35 cellular contexts compared by ENCODE assay signal in the genomic region with DNA sequence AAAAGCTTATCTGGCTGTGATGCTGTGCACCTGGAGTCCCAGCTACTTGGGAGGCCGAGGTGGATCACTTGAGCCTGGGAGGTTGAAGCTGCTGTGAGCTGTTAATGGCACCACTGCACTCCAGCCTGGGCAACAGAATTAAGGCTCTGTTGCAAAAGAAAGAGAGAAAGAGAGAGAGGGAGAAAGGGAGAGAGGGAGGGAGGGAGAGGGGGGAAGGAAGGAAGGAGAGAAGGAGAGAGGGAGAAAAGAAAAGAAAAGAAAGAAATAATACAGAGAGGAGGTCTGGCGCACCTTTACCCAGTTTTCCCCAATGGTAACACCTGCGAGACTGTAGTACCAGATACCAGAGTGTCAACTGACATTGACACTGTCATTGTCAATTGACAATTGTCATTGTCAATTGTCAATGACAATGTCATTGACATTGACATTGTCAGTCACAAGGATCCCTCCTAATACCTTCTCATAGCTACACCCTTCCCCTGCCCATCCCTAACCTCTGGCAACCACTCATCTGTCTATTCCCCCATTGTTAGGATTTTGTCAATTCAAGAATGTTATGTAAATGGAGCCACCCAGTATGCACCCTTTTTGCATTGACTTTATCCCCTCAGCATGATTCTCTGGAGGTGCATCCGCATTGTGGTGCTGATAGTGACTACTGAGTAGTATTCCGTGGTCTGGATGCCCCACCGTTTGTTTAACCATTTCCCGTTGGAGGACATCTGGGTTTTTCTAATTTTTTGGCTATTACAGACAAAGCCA. TPM values are rescaled to one million over a fixed set of nuclear protein-coding genes. Genes with fewer than 3 reads are reported as not detected.
DNase-seq lines count a peak whose midpoint lies in the region; ATAC-seq, FAIRE-seq and TF ChIP-seq lines count a peak whose summit lies in the region.
"Had no signal": no experiment of that assay in that cellular context is flagged by ENCODE, and none has a peak within 500 bp of the region (broad histone marks: within the 10 kb centered on the region; RNA-seq: fewer than 3 reads in every experiment).

No MANE protein-coding gene starts in this region.

- H3K4me2 ChIP-seq in A549 (no peak overlapping the region), Karpas-422 (ENCODE audit: low read depth, low read length, poor library complexity, severe bottlenecking) (no peak overlapping the region), neuronal stem cell (ENCODE audit: insufficient read depth, low read length, poor library complexity, severe bottlenecking) (no peak overlapping the region)

- H2AK5ac ChIP-seq in neuronal stem cell (ENCODE audit: low read depth, low read length), result no peak overlapping the region

- H3K36me3 Mint-ChIP-seq in T-helper 17 cell (ENCODE audit: low read depth) (no peaks in the 10 kb centered on the region), chondrocyte (ENCODE audit: low read depth) (no peaks in the 10 kb centered on the region)
- H3K36me3 Mint-ChIP-seq: activated naive CD4-positive, alpha-beta T cell treated with anti-CD3 and anti-CD28 coated beads, Interleukin-2, amount 50 U/mL, for 72 hours had no signal

- H3K9me2 ChIP-seq in Karpas-422 (replicated peaks; ENCODE audit: insufficient read depth, low read length), result no peaks in the 10 kb centered on the region

- TF ChIP-seq RAD21 in A549 (conservative IDR thresholded peaks at IDR 0.05 in 1 of 2, IDR thresholded peaks at IDR 0.05 in 1 of 2), result no peak

- TF ChIP-seq CTCF in A549 (IDR thresholded peaks at IDR 0.05) (no peak), gastroesophageal sphincter (IDR thresholded peaks at IDR 0.05) (no peak), prostate gland (IDR thresholded peaks at IDR 0.05) (no peak), chondrocyte (IDR thresholded peaks at IDR 0.05) (no peak), breast epithelium (IDR thresholded peaks at IDR 0.05) (no peak)

- POLR2A ChIA-PET in A549 (lab: Yijun Ruan, JAX), result interaction anchor here (0.7 kb wide), 1 partner anchor 10 kb away, joined by 10 read pairs; no protein-coding TSS in a partner anchor

- H3K27ac Mint-ChIP-seq in T-helper 17 cell, result peak overlapping the region; percentile 8
- no peak overlapping the region for H3K27ac Mint-ChIP-seq in chondrocyte (ENCODE audit: unreplicated experiment)
- H3K27ac Mint-ChIP-seq: activated CD4-positive, alpha-beta memory T cell treated with anti-CD3 and anti-CD28 coated beads, Interleukin-2, amount 10 ng/mL, durations not matched to agents 7 days and 5 days; CD8-positive, alpha-beta T cell; dendritic cell treated with granulocyte-macrophage colony-stimulating factor and Interleukin-4, amounts not matched to agents 40 ng/mL and 50 ng/mL, for 4 days; nephron progenitor cell; stimulated activated memory B cell treated with anti-CD40 and anti-IgM and Interleukin-4, amounts not matched to agents 10 μg/mL and 1 μg/mL and 100 μg/mL, for 72 hours had no signal

- H3K4me3 Mint-ChIP-seq in T-helper 17 cell, result no peak overlapping the region
- no peak overlapping the region for H3K4me3 Mint-ChIP-seq in chondrocyte (ENCODE audit: unreplicated experiment)
- H3K4me3 Mint-ChIP-seq: activated CD4-positive, alpha-beta memory T cell treated with anti-CD3 and anti-CD28 coated beads, Interleukin-2, amount 10 ng/mL, durations not matched to agents 7 days and 5 days; CD8-positive, alpha-beta T cell; dendritic cell treated with granulocyte-macrophage colony-stimulating factor and Interleukin-4, amounts not matched to agents 40 ng/mL and 50 ng/mL, for 4 days; nephron progenitor cell; stimulated activated memory B cell treated with anti-CD40 and anti-IgM and Interleukin-4, amounts not matched to agents 10 μg/mL and 1 μg/mL and 100 μg/mL, for 72 hours had no signal

- no peak overlapping the region for H2BK120ac ChIP-seq in neuronal stem cell (ENCODE audit: low read depth, low read length)

- H3K27ac ChIP-seq in A549 (no peak overlapping the region), gastroesophageal sphincter (peak overlapping the region in 3 of 4 donors; percentile 87 to 92 (median 90)), prostate gland (peak overlapping the region; percentile 80 to 88), Karpas-422 (ENCODE audit: low read length) (no peak overlapping the region), breast epithelium (peak overlapping the region in 1 of 2 donors; percentile 86), neuronal stem cell (replicated peaks; ENCODE audit: low read length) (no peak overlapping the region)
- H3K27ac ChIP-seq: GM23248, SJSA1 had no signal

- H3K4me1 ChIP-seq in A549, result peaks cover 19% of the 10 kb centered on the region
- peaks cover 8 to 70% (median 20%) of the 10 kb centered on the region in 3 donors for H3K4me1 ChIP-seq in gastroesophageal sphincter
- H3K4me1 ChIP-seq in prostate gland (replicated peaks), result peaks cover 27% of the 10 kb centered on the region
- H3K4me1 ChIP-seq in Karpas-422 (ENCODE audit: low read length), result no peaks in the 10 kb centered on the region
- H3K4me1 ChIP-seq in breast epithelium, result peaks cover 0 to 23% of the 10 kb centered on the region in 2 donors
- peaks cover 16 to 19% of the 10 kb centered on the region in 2 donors for H3K4me1 ChIP-seq in neuronal stem cell (ENCODE audit: control insufficient read depth in 2 of 2, insufficient read depth in 1 of 2, low read depth in 1 of 2, low read length in 2 of 2)
- H3K4me1 ChIP-seq: SJSA1 had no signal

- H2BK5ac ChIP-seq in neuronal stem cell (ENCODE audit: low read length), result no peak overlapping the region

- H3K4ac ChIP-seq in neuronal stem cell (ENCODE audit: low read length), result no peak overlapping the region

- peaks cover 26% of the 10 kb centered on the region; the same call in 1 of the 2 replicates for H4K20me1 ChIP-seq in Karpas-422 (ENCODE audit: insufficient read depth, low read depth, low read length)

- H2BK15ac ChIP-seq in neuronal stem cell (ENCODE audit: low read length), result no peak overlapping the region

- H3K9me3 Mint-ChIP-seq in chondrocyte (ENCODE audit: low read depth), result peaks cover 3% of the 10 kb centered on the region
- H3K9me3 Mint-ChIP-seq: activated CD4-positive, alpha-beta memory T cell treated with anti-CD3 and anti-CD28 coated beads, Interleukin-2, amount 10 ng/mL, durations not matched to agents 7 days and 5 days; activated naive CD4-positive, alpha-beta T cell treated with anti-CD3 and anti-CD28 coated beads, Interleukin-2, amount 50 U/mL, for 72 hours; CD8-positive, alpha-beta T cell; dendritic cell treated with granulocyte-macrophage colony-stimulating factor and Interleukin-4, amounts not matched to agents 40 ng/mL and 50 ng/mL, for 4 days; stimulated activated memory B cell treated with anti-CD40 and anti-IgM and Interleukin-4, amounts not matched to agents 10 μg/mL and 1 μg/mL and 100 μg/mL, for 72 hours had no signal

- intact Hi-C loops in prostate gland (cut with DNase I) (no loop called here), breast epithelium (cut with DNase I; ENCODE audit: low total_unique reads) (no loop called here)

- H3K14ac ChIP-seq in neuronal stem cell (ENCODE audit: low read length), result no peak overlapping the region

- no peak overlapping the region for H3K9ac ChIP-seq in Karpas-422 (ENCODE audit: low read length)
- H3K9ac ChIP-seq in neuronal stem cell (ENCODE audit: low read depth, low read length, poor library complexity), result no peak overlapping the region
- H3K9ac ChIP-seq: GM23248 had no signal

- H3K36me3 ChIP-seq in gastroesophageal sphincter (no peaks in the 10 kb centered on the region), prostate gland (no peaks in the 10 kb centered on the region), Karpas-422 (ENCODE audit: insufficient read depth, low read length) (no peaks in the 10 kb centered on the region), breast epithelium (no peaks in the 10 kb centered on the region), neuronal stem cell (replicated peaks in 1 of 2; ENCODE audit: control insufficient read depth in 2 of 2, insufficient read depth in 2 of 2, low read length in 2 of 2) (peaks cover 3 to 6% of the 10 kb centered on the region in 2 donors)
- H3K36me3 ChIP-seq: pancreas, thoracic aorta had no signal

- peaks cover 11% of the 10 kb centered on the region for H3K79me1 ChIP-seq in neuronal stem cell (ENCODE audit: low read depth, low read length)

- FAIRE-seq in A549 (lab: Jason Lieb, UNC), result peak; percentile 99
- FAIRE-seq: GM12892, keratinocyte, pancreas had no signal

- H3K27me3 ChIP-seq in gastroesophageal sphincter, result no peaks in the 10 kb centered on the region
- no peaks in the 10 kb centered on the region for H3K27me3 ChIP-seq in prostate gland (replicated peaks; ENCODE audit: insufficient read depth)
- H3K27me3 ChIP-seq in Karpas-422 (ENCODE audit: low read length), result no peaks in the 10 kb centered on the region
- H3K27me3 ChIP-seq in breast epithelium, result no peaks in the 10 kb centered on the region
- no peaks in the 10 kb centered on the region for H3K27me3 ChIP-seq in neuronal stem cell (ENCODE audit: control insufficient read depth in 3 of 3, insufficient read depth in 3 of 3, low read depth in 1 of 3, low read length in 3 of 3)
- H3K27me3 ChIP-seq: MG63, pancreas, SJSA1 had no signal

- CTCF ChIA-PET in A549 (lab: Yijun Ruan, JAX), result interaction anchor here (0.9 to 4.2 kb wide), 10 partner anchors 11 to 180 kb away, joined by 3 to 23 read pairs (median 13); no protein-coding TSS in a partner anchor

- H2BK12ac ChIP-seq in neuronal stem cell (ENCODE audit: low read length), result no peak overlapping the region

- no peak overlapping the region for H3K23ac ChIP-seq in neuronal stem cell (ENCODE audit: low read depth, low read length, poor library complexity)

- H2AFZ ChIP-seq in Karpas-422 (ENCODE audit: low read length) (no peak overlapping the region), neuronal stem cell (ENCODE audit: low read length) (no peak overlapping the region)
- H2AFZ ChIP-seq: GM23248 had no signal

- no peak overlapping the region for H3K4me3 ChIP-seq in A549
- no peak overlapping the region for H3K4me3 ChIP-seq in gastroesophageal sphincter
- no peak overlapping the region for H3K4me3 ChIP-seq in prostate gland
- no peak overlapping the region for H3K4me3 ChIP-seq in Karpas-422 (ENCODE audit: low read length)
- no peak overlapping the region for H3K4me3 ChIP-seq in breast epithelium
- H3K4me3 ChIP-seq in neuronal stem cell (ENCODE audit: low read length in 2 of 2), result no peak overlapping the region
- H3K4me3 ChIP-seq: GM23248, MG63, pancreas, SJSA1, thoracic aorta had no signal

- TF ChIP-seq EP300 in A549 (IDR thresholded peaks at IDR 0.05) (no peak), gastroesophageal sphincter (IDR thresholded peaks at IDR 0.05) (no peak)

- H3K4me1 Mint-ChIP-seq in T-helper 17 cell, result peaks cover 25% of the 10 kb centered on the region
- H3K4me1 Mint-ChIP-seq in chondrocyte (ENCODE audit: low read depth), result peaks cover 8% of the 10 kb centered on the region

- H3K79me2 ChIP-seq in Karpas-422 (ENCODE audit: low read length), result peaks cover 4% of the 10 kb centered on the region; the same call in 1 of the 2 replicates

- no peak for DNase-seq in A549 (ENCODE audit: low read depth in 1 of 2, low spot score in 1 of 2)
- DNase-seq in T-helper 17 cell, result no peak
- no peak for DNase-seq in prostate gland (ENCODE audit: low spot score)
- no peak for DNase-seq in chondrocyte (ENCODE audit: low spot score)
- DNase-seq in Karpas-422, result no peak
- DNase-seq in breast epithelium (ENCODE audit: low spot score in 2 of 2), result no peak
- no peak for DNase-seq in neuronal stem cell (ENCODE audit: low spot score)
- DNase-seq: activated CD4-positive, alpha-beta memory T cell treated with anti-CD3 and anti-CD28 coated beads, Interleukin-2, amount 10 ng/mL, durations not matched to agents 7 days and 5 days; activated CD4-positive, alpha-beta T cell treated with anti-CD3 and anti-CD28 coated beads for 1 hour; aorta; CD8-positive, alpha-beta T cell; GM23248; hypothalamus; KBM-7; MG63; NCI-H2081; NCI-H226; NCI-H748 treated with DMSO at 0.1 percent for 48 hours; nephron progenitor cell; stimulated activated CD4-positive, alpha-beta T cell treated with anti-CD3 and anti-CD28 coated beads, Interleukin-4, amount 100 ng/mL, for 24 hours; T-helper 1 cell had no signal

- no peaks in the 10 kb centered on the region for H3K27me3 Mint-ChIP-seq in T-helper 17 cell
- H3K27me3 Mint-ChIP-seq in chondrocyte (ENCODE audit: low read depth), result no peaks in the 10 kb centered on the region
- H3K27me3 Mint-ChIP-seq: activated CD4-positive, alpha-beta memory T cell treated with anti-CD3 and anti-CD28 coated beads, Interleukin-2, amount 10 ng/mL, durations not matched to agents 7 days and 5 days; stimulated activated memory B cell treated with anti-CD40 and anti-IgM and Interleukin-4, amounts not matched to agents 10 μg/mL and 1 μg/mL and 100 μg/mL, for 72 hours had no signal

- no peak overlapping the region for H4K8ac ChIP-seq in neuronal stem cell (ENCODE audit: low read depth, low read length)

- WGBS in A549 (ENCODE audit: missing lambda C conversion rate), result 90% methylated on average over 7 of the region's 7 CpGs
- WGBS in gastroesophageal sphincter (ENCODE audit: low coverage in 1 of 2), 2 donors, result 79 to 82% methylated on average over 2 to 5 of the region's 7 CpGs
- WGBS in prostate gland, result 84% methylated on average over 7 of the region's 7 CpGs
- no CpG with 5 or more reads among the region's 7 CpGs for WGBS in neuronal stem cell (ENCODE audit: extremely low coverage in 2 of 2, insufficient read length in 2 of 2, insufficient replicate concordance in 1 of 2), 2 donors

- H3K9me3 ChIP-seq in A549 (0 out of 3 replicates have a peak, but pooled peaks cover 3% of the 10 kb centered on the region), T-helper 17 cell (ENCODE audit: control insufficient read depth, low read length, poor library complexity, severe bottlenecking) (no peaks in the 10 kb centered on the region), gastroesophageal sphincter (no peaks in the 10 kb centered on the region), prostate gland (no peaks in the 10 kb centered on the region), Karpas-422 (ENCODE audit: low read length) (no peaks in the 10 kb centered on the region), breast epithelium (no peaks in the 10 kb centered on the region), neuronal stem cell (replicated peaks in 1 of 2; ENCODE audit: control insufficient read depth in 2 of 2, insufficient read depth in 1 of 2, low read depth in 1 of 2, low read length in 2 of 2) (peaks cover 4 to 8% of the 10 kb centered on the region in 2 donors)
- H3K9me3 ChIP-seq: MG63, pancreas, SJSA1, thoracic aorta had no signal

- H3K18ac ChIP-seq in neuronal stem cell (ENCODE audit: low read length), result no peak overlapping the region

- ATAC-seq in A549 (no peak), T-helper 17 cell (no peak), gastroesophageal sphincter (no peak)
- ATAC-seq: activated naive CD4-positive, alpha-beta T cell treated with anti-CD3 and anti-CD28 coated beads, Interleukin-2, amount 50 U/mL, for 72 hours; CD8-positive, alpha-beta T cell; pancreas; sciatic nerve; stimulated activated memory B cell treated with anti-CD40 and anti-IgM and Interleukin-4, amounts not matched to agents 10 μg/mL and 1 μg/mL and 100 μg/mL, for 72 hours had no signal

- no peak overlapping the region for H4K91ac ChIP-seq in neuronal stem cell (ENCODE audit: low read depth, low read length, poor library complexity)

- TF ChIP-seq POLR2A in A549 (IDR thresholded peaks at IDR 0.05; ENCODE audit: low read length) (no peak), gastroesophageal sphincter (IDR thresholded peaks at IDR 0.05) (no peak), prostate gland (IDR thresholded peaks at IDR 0.05) (no peak), breast epithelium (IDR thresholded peaks at IDR 0.05) (no peak)

RNA-seq across cellular contexts. Expression of a gene that starts 21.3 kb away (rescaled TPM):
- polyA plus RNA-seq in A549 (2011; rRNA removed) (37.9 and 42.9 TPM in 2 replicates), A549 (2017; fragmentation: RNase III; extraction: RNeasy Plus Mini Kit Qiagen cat#74134 plus additional on column Dnase treatment) (75.8 to 84.2 TPM (median 76.7 TPM) in 3 replicates)
- 105 and 115 TPM in 2 replicates for polyA plus RNA-seq in A549 (2012; cell fraction: cytosol; rRNA removed)
- 115 and 138 TPM in 2 replicates for polyA plus RNA-seq in A549 (2012; cell fraction: nucleus; rRNA removed)
- polyA minus RNA-seq in A549 (2011; rRNA and poly(A)+ RNA removed), result 68.7 and 73.7 TPM in 2 replicates
- total RNA-seq in T-helper 17 cell (1 to 10 TPM; 9.6 to 9.7 TPM), gastroesophageal sphincter (10 to 100 TPM in 1 of 4 donors, 1 to 10 TPM in 3; 6.1 to 16.3 (median 7.5) TPM), prostate gland (100 to 1,000 TPM; 111 to 123 TPM), chondrocyte (12.3 to 16.7 TPM (median 14.4 TPM) in 3 replicates), breast epithelium (10 to 100 TPM in 2 of 3 donors, 1 to 10 TPM in 1; 3.5 to 12.0 (median 10.2) TPM)
- 1.7 and 1.9 TPM in 2 replicates for total RNA-seq in Karpas-422 (2014; rRNA removed; shearing (Covaris generic); ENCODE audit: low replicate concordance)
- 102 TPM for polyA plus RNA-seq in neuronal stem cell (2013, experiment 1 of 2)
- polyA plus RNA-seq in neuronal stem cell (2013, experiment 2 of 2), result 96.5 TPM

RNA-seq across cellular contexts. Expression of a gene that starts 49.9 kb away (rescaled TPM):
- polyA plus RNA-seq in A549 (2011; rRNA removed), result 0.90 and 1.1 TPM in 2 replicates
- 1.1 and 1.5 TPM in 2 replicates for polyA plus RNA-seq in A549 (2012; cell fraction: cytosol; rRNA removed)
- polyA plus RNA-seq in A549 (2012; cell fraction: nucleus; rRNA removed), result 1.8 and 2.4 TPM in 2 replicates
- 0.71 to 1.1 TPM (median 0.99 TPM) in 3 replicates for polyA plus RNA-seq in A549 (2017; fragmentation: RNase III; extraction: RNeasy Plus Mini Kit Qiagen cat#74134 plus additional on column Dnase treatment)
- 0.44 and 0.54 TPM in 2 replicates for polyA minus RNA-seq in A549 (2011; rRNA and poly(A)+ RNA removed)
- not detected for total RNA-seq in T-helper 17 cell
- total RNA-seq in gastroesophageal sphincter, result 10 to 100 TPM in 1 of 4 donors, 1 to 10 TPM in 1, under 1 TPM in 2; 0.13 to 13.7 (median 2.3) TPM
- 1 to 10 TPM; 1.4 to 2.7 TPM for total RNA-seq in prostate gland
- not detected in 3 replicates for total RNA-seq in chondrocyte
- total RNA-seq in Karpas-422 (2014; rRNA removed; shearing (Covaris generic); ENCODE audit: low replicate concordance), result not detected in 2 replicates
- total RNA-seq in breast epithelium, result 1 to 10 TPM in 1 of 3 donors, under 1 TPM in 1, not detected in 1; 0.66 to 2.9 TPM
- polyA plus RNA-seq in neuronal stem cell (2013, experiment 1 of 2), result 2.0 TPM
- polyA plus RNA-seq in neuronal stem cell (2013, experiment 2 of 2), result 1.6 TPM
- total RNA-seq: A673; activated CD4-positive, alpha-beta memory T cell treated with anti-CD3 and anti-CD28 coated beads, Interleukin-2, amount 10 ng/mL, durations not matched to agents 7 days and 5 days; activated naive CD4-positive, alpha-beta T cell treated with anti-CD3 and anti-CD28 coated beads, Interleukin-2, amount 50 U/mL, for 72 hours; aorta; cardiac septum; CD8-positive, alpha-beta T cell; fibroblast of lung; GM23248; liver; sciatic nerve; SJSA1 had no signal
- polyA plus RNA-seq: fibroblast of lung, GM23248, liver had no signal

RNA-seq across cellular contexts. Expression of a gene that starts 57.2 kb away (rescaled TPM):
- polyA plus RNA-seq in A549 (2011; rRNA removed), result not detected in 2 replicates
- polyA plus RNA-seq in A549 (2012; cell fraction: cytosol; rRNA removed), result not detected in 2 replicates
- polyA plus RNA-seq in A549 (2012; cell fraction: nucleus; rRNA removed), result 0.16 TPM in 1 of 2 replicates, not detected in the other
- polyA plus RNA-seq in A549 (2017; fragmentation: RNase III; extraction: RNeasy Plus Mini Kit Qiagen cat#74134 plus additional on column Dnase treatment), result not detected in 3 replicates
- polyA minus RNA-seq in A549 (2011; rRNA and poly(A)+ RNA removed), result not detected in 2 replicates
- not detected for total RNA-seq in T-helper 17 cell
- not detected for total RNA-seq in gastroesophageal sphincter
- 100 to 1,000 TPM in 1 of 2 donors, not detected in 1; 165 TPM for total RNA-seq in prostate gland
- total RNA-seq in chondrocyte, result not detected in 3 replicates
- total RNA-seq in Karpas-422 (2014; rRNA removed; shearing (Covaris generic); ENCODE audit: low replicate concordance), result not detected in 2 replicates
- not detected for total RNA-seq in breast epithelium
- not detected for polyA plus RNA-seq in neuronal stem cell (2013, experiment 1 of 2)
- polyA plus RNA-seq in neuronal stem cell (2013, experiment 2 of 2), result not detected
- total RNA-seq: A673; activated CD4-positive, alpha-beta memory T cell treated with anti-CD3 and anti-CD28 coated beads, Interleukin-2, amount 10 ng/mL, durations not matched to agents 7 days and 5 days; activated naive CD4-positive, alpha-beta T cell treated with anti-CD3 and anti-CD28 coated beads, Interleukin-2, amount 50 U/mL, for 72 hours; aorta; cardiac septum; CD8-positive, alpha-beta T cell; fibroblast of lung; GM23248; liver; sciatic nerve; SJSA1; thoracic aorta had no signal
- polyA plus RNA-seq: fibroblast of lung, GM23248, keratinocyte, liver had no signal

Comparison
In these comparisons a context has a peak if more than half of its experiments do, and no peak if none do; other contexts are left out.
1. H3K27ac ChIP-seq: peak in gastroesophageal sphincter (3 of 4) and prostate gland (2 of 2); none in A549 (0 of 2), Karpas-422 (single experiment) and neuronal stem cell (single experiment).